Comparison of ENCODE assay signal across 19 cellular contexts in genomic region chrX:150087612-150088011, GRCh38.
"Had no signal": no experiment of that assay in that cellular context is flagged by ENCODE, and none has a peak within 500 bp of the region (broad histone marks: within the 10 kb centered on the region; RNA-seq: fewer than 3 reads in every experiment).

No MANE protein-coding gene starts in this region.

- H3K36me3 ChIP-seq: esophagus muscularis mucosa, neutrophil, thoracic aorta, upper lobe of left lung had no signal

- DNase-seq: activated CD4-positive, alpha-beta T cell treated with anti-CD3 and anti-CD28 coated beads for 1 hour; activated CD4-positive, alpha-beta T cell treated with anti-CD3 and anti-CD28 coated beads, Interleukin-2, amount 50 U/mL, for 48 hours; activated naive CD4-positive, alpha-beta T cell; activated naive CD8-positive, alpha-beta T cell treated with anti-CD3 and anti-CD28 coated beads for 36 hours; amniotic stem cell; central memory CD4-positive, alpha-beta T cell; left cardiac atrium; mesendoderm; naive thymus-derived CD8-positive, alpha-beta T cell; posterior cingulate gyrus; retina; stimulated activated naive B cell treated with anti-CD40 and anti-IgM and Interleukin-4, amounts not matched to agents 10 μg/mL and 1 μg/mL and 100 μg/mL, for 72 hours; T-helper 17 cell; upper lobe of left lung had no signal

- H3K4me3 ChIP-seq: coronary artery, esophagus muscularis mucosa, thoracic aorta, upper lobe of left lung had no signal

- H3K9me3 ChIP-seq: esophagus muscularis mucosa, neutrophil, thoracic aorta, upper lobe of left lung had no signal

- H3K27me3 ChIP-seq: esophagus muscularis mucosa, neutrophil, upper lobe of left lung had no signal

- H3K27ac ChIP-seq: coronary artery, esophagus muscularis mucosa, neutrophil, thoracic aorta, upper lobe of left lung had no signal

- ATAC-seq: activated T-helper 17 cell treated with anti-CD3 and anti-CD28 coated beads, Interleukin-2, amount 50 U/mL, for 72 hours; left cardiac atrium; naive thymus-derived CD8-positive, alpha-beta T cell; stimulated activated naive B cell treated with anti-CD40 and anti-IgM and Interleukin-4, amounts not matched to agents 10 μg/mL and 1 μg/mL and 100 μg/mL, for 72 hours; T-helper 17 cell had no signal

- H3K4me1 ChIP-seq: esophagus muscularis mucosa, upper lobe of left lung had no signal
